13 cellular contexts compared by ENCODE assay signal in genomic region chr10:34121125-34121973, GRCh38.
DNase-seq lines count a peak whose midpoint lies in the region; ATAC-seq and TF ChIP-seq lines count a peak whose summit lies in the region.
"Had no signal": no experiment of that assay in that cellular context is flagged by ENCODE, and none has a peak within 500 bp of the region (broad histone marks: within the 10 kb centered on the region; RNA-seq: fewer than 3 reads in every experiment).

No MANE protein-coding gene starts in this region.

- no peaks in the 10 kb centered on the region for H3K36me3 Mint-ChIP-seq in CD8-positive, alpha-beta T cell
- H3K36me3 Mint-ChIP-seq in naive thymus-derived CD4-positive, alpha-beta T cell, result peaks cover 0 to 4% (median 0%) of the 10 kb centered on the region in 5 donors
- H3K36me3 Mint-ChIP-seq in effector memory CD8-positive, alpha-beta T cell (ENCODE audit: insufficient read depth), result no peaks in the 10 kb centered on the region

- H3K27me3 Mint-ChIP-seq in CD8-positive, alpha-beta T cell (ENCODE audit: low read depth), result no peaks in the 10 kb centered on the region
- H3K27me3 Mint-ChIP-seq in naive thymus-derived CD4-positive, alpha-beta T cell, result peaks cover 0 to 1% (median 0%) of the 10 kb centered on the region in 5 donors
- H3K27me3 Mint-ChIP-seq in effector memory CD8-positive, alpha-beta T cell, result no peaks in the 10 kb centered on the region

- POLR2A ChIA-PET in CD8-positive, alpha-beta T cell (lab: Charles Lee), result interaction anchor here (0.7 kb wide), 1 partner anchor 19 kb away, joined by 3 read pairs; no protein-coding TSS in a partner anchor
- POLR2A ChIA-PET in naive thymus-derived CD4-positive, alpha-beta T cell (lab: Charles Lee), result interaction anchor here (0.5 kb wide), 1 partner anchor 998 kb away, joined by 7 read pairs; no protein-coding TSS in a partner anchor

- no peaks in the 10 kb centered on the region for H3K36me3 ChIP-seq in CD8-positive, alpha-beta T cell (ENCODE audit: insufficient read depth, low read length)
- H3K36me3 ChIP-seq in adipocyte (ENCODE audit: control insufficient read depth, insufficient read depth, low read length, severe bottlenecking) (no peaks in the 10 kb centered on the region), MG63 (no peaks in the 10 kb centered on the region)
- no peaks in the 10 kb centered on the region for H3K36me3 ChIP-seq in naive thymus-derived CD4-positive, alpha-beta T cell (ENCODE audit: control insufficient read depth in 2 of 3, insufficient read depth in 3 of 3, low read length in 3 of 3)

- no peak overlapping the region for H3K27ac ChIP-seq in CD8-positive, alpha-beta T cell (ENCODE audit: low read depth, low read length)
- no peak overlapping the region for H3K27ac ChIP-seq in naive thymus-derived CD4-positive, alpha-beta T cell (ENCODE audit: low read depth, low read length)
- H3K27ac ChIP-seq: heart left ventricle had no signal

- H3K4me3 Mint-ChIP-seq in CD8-positive, alpha-beta T cell, result peak overlapping the region; percentile 26
- H3K4me3 Mint-ChIP-seq in naive thymus-derived CD4-positive, alpha-beta T cell, result peak overlapping the region in 9 of 10 donors; percentile 17 to 67 (median 57)
- no peak overlapping the region for H3K4me3 Mint-ChIP-seq in effector memory CD8-positive, alpha-beta T cell

- H3K4me3 ChIP-seq in CD8-positive, alpha-beta T cell (ENCODE audit: low read depth, low read length), result no peak overlapping the region
- no peak overlapping the region for H3K4me3 ChIP-seq in adipocyte (ENCODE audit: low read length)
- H3K4me3 ChIP-seq in naive thymus-derived CD4-positive, alpha-beta T cell (ENCODE audit: low read length), result no peak overlapping the region
- no peak overlapping the region for H3K4me3 ChIP-seq in MG63
- H3K4me3 ChIP-seq: heart left ventricle had no signal

- no peak for TF ChIP-seq CTCF in CD8-positive, alpha-beta T cell (IDR thresholded peaks at IDR 0.05)

- no peaks in the 10 kb centered on the region for H3K9me3 ChIP-seq in CD8-positive, alpha-beta T cell (ENCODE audit: low read length)
- H3K9me3 ChIP-seq in adipocyte (ENCODE audit: control insufficient read depth, low read length) (no peaks in the 10 kb centered on the region), MG63 (no peaks in the 10 kb centered on the region)
- H3K9me3 ChIP-seq in naive thymus-derived CD4-positive, alpha-beta T cell (ENCODE audit: control insufficient read depth in 2 of 3, low read length in 3 of 3), result no peaks in the 10 kb centered on the region
- H3K9me3 ChIP-seq: heart left ventricle had no signal

- intact Hi-C loops in CD8-positive, alpha-beta T cell (cut with DNase I, micrococcal nuclease), result no loop called here
- intact Hi-C loops in naive thymus-derived CD4-positive, alpha-beta T cell (cut with micrococcal nuclease), result loop anchor here in 1 of 2 donors (10.0 kb wide), 1 partner anchor 927 kb away; no protein-coding TSS in a partner anchor

- H3K9ac ChIP-seq in adipocyte (ENCODE audit: low read length), result no peak overlapping the region

- H3K4me1 ChIP-seq in CD8-positive, alpha-beta T cell (ENCODE audit: insufficient read depth, low read length), result peaks cover 11% of the 10 kb centered on the region
- peaks cover 13% of the 10 kb centered on the region for H3K4me1 ChIP-seq in adipocyte (ENCODE audit: control insufficient read depth, insufficient read depth, low read length)
- peaks cover 0 to 9% of the 10 kb centered on the region in 2 donors for H3K4me1 ChIP-seq in naive thymus-derived CD4-positive, alpha-beta T cell (ENCODE audit: control insufficient read depth in 2 of 2, insufficient read depth in 2 of 2, low read length in 2 of 2)

- H3K9me3 Mint-ChIP-seq in CD8-positive, alpha-beta T cell, result no peaks in the 10 kb centered on the region
- peaks cover 0 to 2% (median 0%) of the 10 kb centered on the region in 11 donors for H3K9me3 Mint-ChIP-seq in naive thymus-derived CD4-positive, alpha-beta T cell
- H3K9me3 Mint-ChIP-seq in effector memory CD8-positive, alpha-beta T cell, result no peaks in the 10 kb centered on the region

- peak overlapping the region; percentile 55 for H3K27ac Mint-ChIP-seq in CD8-positive, alpha-beta T cell
- H3K27ac Mint-ChIP-seq in naive thymus-derived CD4-positive, alpha-beta T cell, result peak overlapping the region in 8 of 9 donors; percentile 0 to 72 (median 54)
- no peak overlapping the region for H3K27ac Mint-ChIP-seq in effector memory CD8-positive, alpha-beta T cell

- CTCF ChIA-PET in CD8-positive, alpha-beta T cell (lab: Charles Lee), result interaction anchor here (0.8 to 0.9 kb wide), 2 partner anchors 15 to 18 kb away, joined by 3 read pairs; no protein-coding TSS in a partner anchor
- CTCF ChIA-PET in naive thymus-derived CD4-positive, alpha-beta T cell (lab: Charles Lee), result no interaction called here

- H3K27me3 ChIP-seq in CD8-positive, alpha-beta T cell (ENCODE audit: insufficient read depth, low read length), result no peaks in the 10 kb centered on the region
- H3K27me3 ChIP-seq in adipocyte (replicated peaks; ENCODE audit: control insufficient read depth, insufficient read depth, low read length) (no peaks in the 10 kb centered on the region), MG63 (no peaks in the 10 kb centered on the region)
- no peaks in the 10 kb centered on the region for H3K27me3 ChIP-seq in naive thymus-derived CD4-positive, alpha-beta T cell (ENCODE audit: control insufficient read depth in 2 of 2, insufficient read depth in 2 of 2, low read length in 2 of 2)
- H3K27me3 ChIP-seq: heart left ventricle had no signal

- ATAC-seq in CD8-positive, alpha-beta T cell, result no peak
- ATAC-seq in naive thymus-derived CD4-positive, alpha-beta T cell, result no peak
- no peak for ATAC-seq in effector memory CD8-positive, alpha-beta T cell (replicated peaks)

- no peak for DNase-seq in CD8-positive, alpha-beta T cell
- DNase-seq in HuH-7 (ENCODE audit: low spot score), result peak; percentile 75
- DNase-seq in adipocyte (ENCODE audit: low read depth), result peak; percentile 34
- no peak for DNase-seq in naive thymus-derived CD4-positive, alpha-beta T cell
- DNase-seq in effector memory CD8-positive, alpha-beta T cell, result no peak
- no peak for DNase-seq in NCI-H2029 (lab: John Stamatoyannopoulos, UW)
- no peak for DNase-seq in MG63
- DNase-seq in kidney tubule cell (ENCODE audit: low spot score), result no peak
- DNase-seq: amniotic stem cell, heart left ventricle, NCI-H1105, NCI-H82, SHP77 treated with DMSO at 0.1 percent for 48 hours had no signal

- peaks cover 20% of the 10 kb centered on the region for H3K4me1 Mint-ChIP-seq in CD8-positive, alpha-beta T cell (ENCODE audit: low read depth)
- H3K4me1 Mint-ChIP-seq in naive thymus-derived CD4-positive, alpha-beta T cell, result peaks cover 9 to 32% (median 20%) of the 10 kb centered on the region in 7 donors
- no peaks in the 10 kb centered on the region for H3K4me1 Mint-ChIP-seq in effector memory CD8-positive, alpha-beta T cell (ENCODE audit: low read depth in 2 of 2)

Comparison
In these comparisons a context has a peak if more than half of its experiments do, and no peak if none do; other contexts are left out.
1. DNase-seq: peak in HuH-7 (single experiment) and adipocyte (single experiment); none in CD8-positive, alpha-beta T cell (0 of 7), naive thymus-derived CD4-positive, alpha-beta T cell (0 of 9), effector memory CD8-positive, alpha-beta T cell (0 of 3), NCI-H2029 (single experiment), MG63 (single experiment) and kidney tubule cell (single experiment).
2. H3K27ac Mint-ChIP-seq: peak in CD8-positive, alpha-beta T cell (single experiment) and naive thymus-derived CD4-positive, alpha-beta T cell (8 of 9); none in effector memory CD8-positive, alpha-beta T cell (0 of 2).
3. H3K4me3 Mint-ChIP-seq: peak in CD8-positive, alpha-beta T cell (single experiment) and naive thymus-derived CD4-positive, alpha-beta T cell (9 of 10); none in effector memory CD8-positive, alpha-beta T cell (0 of 2).